ENCODE assay signal across 10 cellular contexts in the genomic region with DNA sequence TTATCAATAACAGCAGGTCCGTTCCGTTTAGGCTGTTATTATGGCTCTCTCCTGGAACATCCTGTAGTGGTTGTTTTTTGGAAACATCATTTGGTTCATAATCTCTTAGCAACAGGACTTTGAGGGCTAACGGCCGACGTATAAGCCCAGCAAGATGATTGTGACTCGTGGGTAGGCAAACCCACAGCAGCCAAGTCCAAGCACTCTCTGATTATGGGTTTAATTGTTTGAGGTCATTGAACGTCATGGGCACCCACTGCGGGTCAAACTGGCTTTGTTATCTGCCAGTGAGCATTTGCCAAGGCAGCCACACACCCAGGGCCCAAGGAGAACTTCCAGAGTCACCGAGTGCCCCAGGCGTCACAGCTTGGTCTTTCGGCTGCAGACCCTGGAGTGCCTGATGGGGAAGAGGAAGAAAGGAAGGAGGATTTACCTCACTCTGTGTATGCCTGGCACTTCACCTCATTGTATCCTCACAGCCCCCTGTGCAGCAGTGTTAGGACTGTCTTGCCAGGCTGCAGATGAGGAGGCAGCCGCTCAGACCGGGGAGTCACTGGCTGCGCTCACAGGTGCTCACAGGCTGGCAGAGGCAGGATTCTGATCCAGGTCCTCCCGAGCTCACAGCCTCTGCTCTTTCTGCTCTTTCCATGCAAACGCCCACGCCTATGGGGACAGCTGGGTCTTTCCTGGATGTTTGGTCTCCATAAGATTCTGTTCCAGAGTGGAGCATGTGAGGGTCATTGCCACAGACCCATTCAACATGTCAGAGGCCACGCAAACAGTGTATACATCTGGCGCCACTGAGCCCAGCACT. TPM values are rescaled to one million over a fixed set of nuclear protein-coding genes. Genes with fewer than 3 reads are reported as not detected.
DNase-seq lines count a peak whose midpoint lies in the region; ATAC-seq and TF ChIP-seq lines count a peak whose summit lies in the region.
"Had no signal": no experiment of that assay in that cellular context is flagged by ENCODE, and none has a peak within 500 bp of the region (broad histone marks: within the 10 kb centered on the region; RNA-seq: fewer than 3 reads in every experiment).

No MANE protein-coding gene starts in this region.

- no peaks in the 10 kb centered on the region for H3K9me3 ChIP-seq in HEK293 (ENCODE audit: control insufficient read depth, insufficient read depth, low read depth, low read length)
- H3K9me3 ChIP-seq: pancreas had no signal

- H3K4me1 ChIP-seq in HEK293 (ENCODE audit: control insufficient read depth, insufficient read depth, low read length) = peaks cover 3% of the 10 kb centered on the region; the same call in 1 of the 2 replicates

- peaks cover 2% of the 10 kb centered on the region for H3K36me3 Mint-ChIP-seq in effector memory CD8-positive, alpha-beta T cell (ENCODE audit: insufficient read depth)
- no peaks in the 10 kb centered on the region for H3K36me3 Mint-ChIP-seq in progenitor cell of endocrine pancreas (ENCODE audit: insufficient read depth)

- H3K4me1 Mint-ChIP-seq in effector memory CD8-positive, alpha-beta T cell (ENCODE audit: low read depth in 2 of 2) = peaks cover 56 to 62% of the 10 kb centered on the region in 2 donors
- peaks cover 21% of the 10 kb centered on the region for H3K4me1 Mint-ChIP-seq in progenitor cell of endocrine pancreas (ENCODE audit: low read depth)

- CTCF ChIA-PET in HEK293 (lab: Yijun Ruan, JAX) = interaction anchor here (1.0 to 4.6 kb wide), 3 partner anchors 9 to 190 kb away, joined by 3 to 59 read pairs (median 4); a partner anchor contains a TSS

- H3K27ac Mint-ChIP-seq in effector memory CD8-positive, alpha-beta T cell = peak overlapping the region; percentile 53 to 94
- H3K27ac Mint-ChIP-seq in progenitor cell of endocrine pancreas = peak overlapping the region; percentile 27

- peak; percentile 83 for DNase-seq in OCI-M2 (lab: John Stamatoyannopoulos, UW; ENCODE audit: unreplicated experiment)
- DNase-seq in effector memory CD8-positive, alpha-beta T cell = no peak
- no peak for DNase-seq in progenitor cell of endocrine pancreas (ENCODE audit: low spot score, unreplicated experiment)
- no peak for DNase-seq in NCI-H1436 treated with DMSO at 0.1 percent for 48 hours (lab: John Stamatoyannopoulos, UW)
- no peak for DNase-seq in NCI-H82 treated with DMSO at 0.1 percent for 48 hours (lab: John Stamatoyannopoulos, UW; ENCODE audit: unreplicated experiment)

- no peaks in the 10 kb centered on the region for H3K36me3 ChIP-seq in HEK293 (ENCODE audit: control insufficient read depth in 2 of 2, insufficient read depth in 1 of 2, low read length in 2 of 2)
- H3K36me3 ChIP-seq: pancreas had no signal

- H3K4me3 ChIP-seq in HEK293 (ENCODE audit: low read depth, low read length) = no peak overlapping the region
- H3K4me3 ChIP-seq: pancreas had no signal

- no peak for ATAC-seq in effector memory CD8-positive, alpha-beta T cell (replicated peaks)
- no peak for ATAC-seq in GM21528 (IDR thresholded peaks at IDR 0.05; ENCODE audit: low FRiP score, unreplicated experiment)
- no peak for ATAC-seq in GM21529 (IDR thresholded peaks at IDR 0.05; ENCODE audit: unreplicated experiment)

- no peaks in the 10 kb centered on the region for H3K27me3 Mint-ChIP-seq in effector memory CD8-positive, alpha-beta T cell
- no peaks in the 10 kb centered on the region for H3K27me3 Mint-ChIP-seq in progenitor cell of endocrine pancreas

- H3K9me3 Mint-ChIP-seq in effector memory CD8-positive, alpha-beta T cell = no peaks in the 10 kb centered on the region
- H3K9me3 Mint-ChIP-seq in progenitor cell of endocrine pancreas (ENCODE audit: low read depth) = no peaks in the 10 kb centered on the region

- no peak for TF ChIP-seq CTCF in HEK293 (tag by site-specific recombination; IDR thresholded peaks at IDR 0.05)
- TF ChIP-seq CTCF in progenitor cell of endocrine pancreas (IDR thresholded peaks at IDR 0.05; ENCODE audit: unreplicated experiment) = no peak

- no peak overlapping the region for H3K4me3 Mint-ChIP-seq in effector memory CD8-positive, alpha-beta T cell
- H3K4me3 Mint-ChIP-seq in progenitor cell of endocrine pancreas (ENCODE audit: low read depth) = no peak overlapping the region

- H3K27ac ChIP-seq in HEK293 (ENCODE audit: extremely low read depth, low read depth, low read length) = no peak overlapping the region

- POLR2A ChIA-PET in HEK293 (lab: Yijun Ruan, JAX) = interaction anchor here (0.6 kb wide), 1 partner anchor 34 kb away, joined by 5 read pairs; no protein-coding TSS in a partner anchor

TF ChIP-seq in HEK293, 187 proteins besides CTCF, POLR2A, EP300 and RAD21:
- TF ChIP-seq ZNF175 (tag by site-specific recombination; IDR thresholded peaks at IDR 0.05) = no peak
- no peak for TF ChIP-seq SP2 (tag by site-specific recombination; IDR thresholded peaks at IDR 0.05)
- TF ChIP-seq, protein P1, sequence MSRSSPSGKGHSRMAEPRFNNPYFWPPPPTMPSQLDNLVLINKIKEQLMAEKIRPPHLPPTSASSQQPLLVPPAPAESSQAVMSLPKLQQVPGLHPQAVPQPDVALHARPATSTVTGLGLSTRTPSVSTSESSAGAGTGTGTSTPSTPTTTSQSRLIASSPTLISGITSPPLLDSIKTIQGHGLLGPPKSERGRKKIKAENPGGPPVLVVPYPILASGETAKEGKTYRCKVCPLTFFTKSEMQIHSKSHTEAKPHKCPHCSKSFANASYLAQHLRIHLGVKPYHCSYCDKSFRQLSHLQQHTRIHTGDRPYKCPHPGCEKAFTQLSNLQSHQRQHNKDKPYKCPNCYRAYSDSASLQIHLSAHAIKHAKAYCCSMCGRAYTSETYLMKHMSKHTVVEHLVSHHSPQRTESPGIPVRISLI (tag by site-specific recombination; IDR thresholded peaks at IDR 0.05) = no peak
- TF ChIP-seq, protein P2, sequence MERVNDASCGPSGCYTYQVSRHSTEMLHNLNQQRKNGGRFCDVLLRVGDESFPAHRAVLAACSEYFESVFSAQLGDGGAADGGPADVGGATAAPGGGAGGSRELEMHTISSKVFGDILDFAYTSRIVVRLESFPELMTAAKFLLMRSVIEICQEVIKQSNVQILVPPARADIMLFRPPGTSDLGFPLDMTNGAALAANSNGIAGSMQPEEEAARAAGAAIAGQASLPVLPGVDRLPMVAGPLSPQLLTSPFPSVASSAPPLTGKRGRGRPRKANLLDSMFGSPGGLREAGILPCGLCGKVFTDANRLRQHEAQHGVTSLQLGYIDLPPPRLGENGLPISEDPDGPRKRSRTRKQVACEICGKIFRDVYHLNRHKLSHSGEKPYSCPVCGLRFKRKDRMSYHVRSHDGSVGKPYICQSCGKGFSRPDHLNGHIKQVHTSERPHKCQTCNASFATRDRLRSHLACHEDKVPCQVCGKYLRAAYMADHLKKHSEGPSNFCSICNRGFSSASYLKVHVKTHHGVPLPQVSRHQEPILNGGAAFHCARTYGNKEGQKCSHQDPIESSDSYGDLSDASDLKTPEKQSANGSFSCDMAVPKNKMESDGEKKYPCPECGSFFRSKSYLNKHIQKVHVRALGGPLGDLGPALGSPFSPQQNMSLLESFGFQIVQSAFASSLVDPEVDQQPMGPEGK (tag by site-specific recombination; IDR thresholded peaks at IDR 0.05) = no peak
- TF ChIP-seq, protein P3, sequence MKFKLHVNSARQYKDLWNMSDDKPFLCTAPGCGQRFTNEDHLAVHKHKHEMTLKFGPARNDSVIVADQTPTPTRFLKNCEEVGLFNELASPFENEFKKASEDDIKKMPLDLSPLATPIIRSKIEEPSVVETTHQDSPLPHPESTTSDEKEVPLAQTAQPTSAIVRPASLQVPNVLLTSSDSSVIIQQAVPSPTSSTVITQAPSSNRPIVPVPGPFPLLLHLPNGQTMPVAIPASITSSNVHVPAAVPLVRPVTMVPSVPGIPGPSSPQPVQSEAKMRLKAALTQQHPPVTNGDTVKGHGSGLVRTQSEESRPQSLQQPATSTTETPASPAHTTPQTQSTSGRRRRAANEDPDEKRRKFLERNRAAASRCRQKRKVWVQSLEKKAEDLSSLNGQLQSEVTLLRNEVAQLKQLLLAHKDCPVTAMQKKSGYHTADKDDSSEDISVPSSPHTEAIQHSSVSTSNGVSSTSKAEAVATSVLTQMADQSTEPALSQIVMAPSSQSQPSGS (tag by site-specific recombination; IDR thresholded peaks at IDR 0.05; ENCODE audit: low read depth) = no peak
- TF ChIP-seq ZIC2 (tag by site-specific recombination; IDR thresholded peaks at IDR 0.05) = peak; percentile 10; the same call in 1 of the 2 replicates
- TF ChIP-seq ZNF624 (tag by site-specific recombination; IDR thresholded peaks at IDR 0.05) = no peak
- TF ChIP-seq ZFHX2 (tag by site-specific recombination; conservative IDR thresholded peaks at IDR 0.05) = peak; percentile 40; the same call in 1 of the 2 replicates
- TF ChIP-seq ZNF184 (tag by site-specific recombination; IDR thresholded peaks at IDR 0.05) = no peak
- TF ChIP-seq ZNF560 (tag by site-specific recombination; IDR thresholded peaks at IDR 0.05; ENCODE audit: borderline replicate concordance) = no peak

RNA-seq across cellular contexts. Expression of a gene that starts 30.8 kb away (rescaled TPM):
- total RNA-seq in progenitor cell of endocrine pancreas = 9.5 and 14.2 TPM in 2 replicates
- total RNA-seq: G401 had no signal

RNA-seq across cellular contexts. Expression of a gene that starts 53.7 kb away (rescaled TPM):
- 77.8 and 83.1 TPM in 2 replicates for total RNA-seq in progenitor cell of endocrine pancreas
